In genomic region chr2:155111070-155111469, GRCh38 we compare ENCODE assay signal across 31 cellular contexts.
"Had no signal": no experiment of that assay in that cellular context is flagged by ENCODE, and none has a peak within 500 bp of the region (broad histone marks: within the 10 kb centered on the region; RNA-seq: fewer than 3 reads in every experiment).

No MANE protein-coding gene starts in this region.

- H3K4me1 ChIP-seq: adrenal gland, body of pancreas, breast epithelium had no signal

- H3K4me3 ChIP-seq: adrenal gland, body of pancreas, breast epithelium had no signal

- H3K36me3 ChIP-seq: adrenal gland, brain microvascular endothelial cell, breast epithelium had no signal

- H3K27me3 ChIP-seq: adrenal gland, body of pancreas, brain microvascular endothelial cell, breast epithelium had no signal

- H3K27ac ChIP-seq: adrenal gland, body of pancreas, brain microvascular endothelial cell, breast epithelium, VCaP had no signal

- ATAC-seq: activated CD8-positive, alpha-beta T cell treated with anti-CD3 and anti-CD28 coated beads for 36 hours; activated naive CD4-positive, alpha-beta T cell treated with anti-CD3 and anti-CD28 coated beads, Interleukin-2, amount 50 U/mL, for 72 hours; activated T-cell treated with anti-CD3 and anti-CD28 coated beads, Interleukin-2, amount 50 U/mL, for 4 hours; activated T-cell treated with anti-CD3 and anti-CD28 coated beads, Interleukin-2, amount 50 U/mL, for 72 hours; activated T-helper 17 cell treated with anti-CD3 and anti-CD28 coated beads, Interleukin-2, amount 50 U/mL, for 72 hours; body of pancreas had no signal

- DNase-seq: activated B cell treated with CpG ODN at 0.5 μM for 24 hours; activated CD4-positive, alpha-beta memory T cell treated with anti-CD3 and anti-CD28 coated beads for 36 hours; activated CD4-positive, alpha-beta T cell treated with anti-CD3 and anti-CD28 coated beads for 4 hours; activated CD4-positive, alpha-beta T cell treated with anti-CD3 and anti-CD28 coated beads, Interleukin-2, amount 10 ng/mL, durations not matched to agents 24 days and 14 days; activated CD4-positive, alpha-beta T cell treated with anti-CD3 and anti-CD28 coated beads, Interleukin-2, amount 50 U/mL, for 1 hour; activated CD4-positive, alpha-beta T cell treated with anti-CD3 and anti-CD28 coated beads, Interleukin-2, amount 50 U/mL, for 4 hours; activated CD4-positive, CD25-positive, alpha-beta regulatory T cell treated with anti-CD3 and anti-CD28 coated beads, Interleukin-2, amount 50 U/mL, for 72 hours; activated CD8-positive, alpha-beta memory T cell treated with anti-CD3 and anti-CD28 coated beads, Interleukin-2, amount 50 U/mL, for 4 hours; activated CD8-positive, alpha-beta T cell treated with anti-CD3 and anti-CD28 coated beads for 36 hours; activated effector memory CD4-positive, alpha-beta T cell treated with anti-CD3 and anti-CD28 coated beads, Interleukin-2, amount 50 U/mL, for 16 hours; activated gamma-delta T cell treated with Interleukin-2 at 50 U/mL for 16 hours; activated naive CD4-positive, alpha-beta T cell; activated naive CD4-positive, alpha-beta T cell treated with anti-CD3 and anti-CD28 coated beads for 36 hours; activated naive CD4-positive, alpha-beta T cell treated with anti-CD3 and anti-CD28 coated beads, Interleukin-2, amount 50 U/mL, for 16 hours; activated naive CD8-positive, alpha-beta T cell treated with anti-CD3 and anti-CD28 coated beads for 36 hours; activated T-cell treated with anti-CD3 and anti-CD28 coated beads for 4 hours; activated T-cell treated with anti-CD3 and anti-CD28 coated beads, Interleukin-2, amount 50 U/mL, for 1 hour; activated T-cell treated with anti-CD3 and anti-CD28 coated beads, Interleukin-2, amount 50 U/mL, for 4 hours; activated T-cell treated with anti-CD3 and anti-CD28 coated beads, Interleukin-2, amount 50 U/mL, for 72 hours; adrenal gland; amniotic stem cell; aorta; body of pancreas; brain microvascular endothelial cell; central memory CD4-positive, alpha-beta T cell; T-helper 2 cell; T-helper 9 cell had no signal

- H3K9me3 ChIP-seq: adrenal gland, body of pancreas, breast epithelium had no signal
